Comparison of ENCODE assay signal across 19 cellular contexts in genomic region chr22:23274891-23275694, GRCh38.
DNase-seq lines count a peak whose midpoint lies in the region; ATAC-seq lines count a peak whose summit lies in the region.
"Had no signal": no experiment of that assay in that cellular context is flagged by ENCODE, and none has a peak within 500 bp of the region (broad histone marks: within the 10 kb centered on the region; RNA-seq: fewer than 3 reads in every experiment).

No MANE protein-coding gene starts in this region.

- H3K9me3 ChIP-seq in right cardiac atrium (ENCODE audit: control insufficient read depth, low read length) (no peaks in the 10 kb centered on the region), MG63 (no peaks in the 10 kb centered on the region)

- 96% methylated on average over 15 of the region's 15 CpGs for WGBS in right cardiac atrium

- H3K27ac ChIP-seq in right cardiac atrium (ENCODE audit: low read length) = no peak overlapping the region
- H3K27ac ChIP-seq: HL-60 had no signal

- H3K4me1 ChIP-seq in right cardiac atrium (ENCODE audit: control insufficient read depth, insufficient read depth, low read length) = peaks cover 7% of the 10 kb centered on the region

- H3K4me1 Mint-ChIP-seq in activated T-helper 17 cell treated with anti-CD3 and anti-CD28 coated beads, Interleukin-2, amount 50 U/mL, for 72 hours = no peaks in the 10 kb centered on the region
- H3K4me1 Mint-ChIP-seq in immature natural killer cell = peaks cover 22 to 28% of the 10 kb centered on the region in 2 donors

- H3K36me3 Mint-ChIP-seq in activated T-helper 17 cell treated with anti-CD3 and anti-CD28 coated beads, Interleukin-2, amount 50 U/mL, for 72 hours (ENCODE audit: low read depth) = peaks cover 38% of the 10 kb centered on the region
- H3K36me3 Mint-ChIP-seq in immature natural killer cell = peaks cover 6 to 22% (median 9%) of the 10 kb centered on the region in 3 donors

- no peaks in the 10 kb centered on the region for H3K27me3 Mint-ChIP-seq in activated T-helper 17 cell treated with anti-CD3 and anti-CD28 coated beads, Interleukin-2, amount 50 U/mL, for 72 hours
- peaks cover 5 to 23% (median 10%) of the 10 kb centered on the region in 3 donors for H3K27me3 Mint-ChIP-seq in immature natural killer cell (ENCODE audit: low read depth in 3 of 3)
- H3K27me3 Mint-ChIP-seq: B cell; CD4-positive, alpha-beta T cell had no signal

- no peak overlapping the region for H3K4me3 ChIP-seq in right cardiac atrium (ENCODE audit: low read length)
- H3K4me3 ChIP-seq in MG63 = no peak overlapping the region

- peak overlapping the region; percentile 26 for H3K27ac Mint-ChIP-seq in activated T-helper 17 cell treated with anti-CD3 and anti-CD28 coated beads, Interleukin-2, amount 50 U/mL, for 72 hours
- H3K27ac Mint-ChIP-seq in immature natural killer cell = peak overlapping the region in 4 of 6 donors; percentile 40 to 84 (median 70)
- H3K27ac Mint-ChIP-seq: CD4-positive, alpha-beta T cell; HFFc6 had no signal

- DNase-seq in right cardiac atrium (peak in 2 of 3 donors; percentile 31 to 39), left ventricle myocardium superior (no peak), immature natural killer cell (no peak), DMS 273 (lab: John Stamatoyannopoulos, UW; ENCODE audit: unreplicated experiment) (no peak), MG63 (no peak)
- no peak for DNase-seq in stimulated activated CD4-positive, alpha-beta T cell treated with anti-CD3 and anti-CD28 coated beads, Interleukin-12 subunit alpha, Interleukin-12 subunit beta, amount 100 ng/mL, for 4 hours
- DNase-seq: Calu3; CD4-positive, alpha-beta T cell; HFFc6; MM.1S; NCI-H1092; NCI-H146; NCI-H2029 treated with DMSO at 0.1 percent for 48 hours; NCI-H446 treated with DMSO at 0.1 percent for 48 hours; Right ventricle myocardium superior had no signal

- H3K36me3 ChIP-seq in MG63 = no peaks in the 10 kb centered on the region; the same call in none of the 2 replicates

- ATAC-seq in right cardiac atrium (no peak), left ventricle myocardium superior (no peak), HG03457 (IDR thresholded peaks at IDR 0.05; ENCODE audit: unreplicated experiment) (no peak)
- ATAC-seq in activated T-helper 17 cell treated with anti-CD3 and anti-CD28 coated beads, Interleukin-2, amount 50 U/mL, for 72 hours (replicated peaks) = no peak

- no peak overlapping the region for H3K4me3 Mint-ChIP-seq in activated T-helper 17 cell treated with anti-CD3 and anti-CD28 coated beads, Interleukin-2, amount 50 U/mL, for 72 hours
- H3K4me3 Mint-ChIP-seq in immature natural killer cell = no peak overlapping the region
- H3K4me3 Mint-ChIP-seq: B cell; CD4-positive, alpha-beta T cell; HFFc6 had no signal

- intact Hi-C loops in right cardiac atrium (cut with DNase I) (loop anchor here in 1 of 4 donors (5.0 kb wide), 1 partner anchor 48 kb away; no protein-coding TSS in a partner anchor), left ventricle myocardium superior (cut with micrococcal nuclease) (no loop called here)

- H3K27me3 ChIP-seq in right cardiac atrium (ENCODE audit: control insufficient read depth, insufficient read depth) (no peaks in the 10 kb centered on the region), MG63 (no peaks in the 10 kb centered on the region)

- H3K9me3 Mint-ChIP-seq in activated T-helper 17 cell treated with anti-CD3 and anti-CD28 coated beads, Interleukin-2, amount 50 U/mL, for 72 hours = no peaks in the 10 kb centered on the region
- H3K9me3 Mint-ChIP-seq in immature natural killer cell = peaks cover 0 to 1% (median 0%) of the 10 kb centered on the region in 6 donors
- H3K9me3 Mint-ChIP-seq: CD4-positive, alpha-beta T cell; HFFc6 had no signal

Comparison
In these comparisons a context has a peak if more than half of its experiments do, and no peak if none do; other contexts are left out.
1. DNase-seq: peak in right cardiac atrium (2 of 3); none in left ventricle myocardium superior (single experiment), immature natural killer cell (0 of 3), stimulated activated CD4-positive, alpha-beta T cell treated with anti-CD3 and anti-CD28 coated beads, Interleukin-12 subunit alpha, Interleukin-12 subunit beta, amount 100 ng/mL, for 4 hours (single experiment), DMS 273 (single experiment) and MG63 (single experiment).